1 cellular context compared by ENCODE assay signal in genomic region chr7:157775560-157776332, GRCh38.
TF ChIP-seq lines count a peak whose summit lies in the region.

No MANE protein-coding gene starts in this region.

TF ChIP-seq in Ishikawa, 13 proteins besides CTCF, POLR2A, EP300 and RAD21 (continued from another document):
- TF ChIP-seq REST (IDR thresholded peaks at IDR 0.05; ENCODE audit: low read depth), result no peak
- no peak for TF ChIP-seq TAF1 (IDR thresholded peaks at IDR 0.05; ENCODE audit: low read depth)
- TF ChIP-seq YY1 (IDR thresholded peaks at IDR 0.05; ENCODE audit: low read depth), result no peak
